Comparison of ENCODE assay signal across 13 cellular contexts in genomic region chr12:1013618-1014489, GRCh38. TPM values are rescaled to one million over a fixed set of nuclear protein-coding genes. Genes with fewer than 3 reads are reported as not detected.
DNase-seq lines count a peak whose midpoint lies in the region; ATAC-seq and TF ChIP-seq lines count a peak whose summit lies in the region.
"Had no signal": no experiment of that assay in that cellular context is flagged by ENCODE, and none has a peak within 500 bp of the region (broad histone marks: within the 10 kb centered on the region; RNA-seq: fewer than 3 reads in every experiment).

No MANE protein-coding gene starts in this region.

- no peak overlapping the region for H3K4me3 ChIP-seq in BJ (ENCODE audit: low read depth, low read length)
- H3K4me3 ChIP-seq in MG63: peak overlapping the region; percentile 23
- no peak overlapping the region for H3K4me3 ChIP-seq in cardiac fibroblast (replicated peaks in 1 of 2; ENCODE audit: low read depth in 2 of 2, low read length in 2 of 2)
- H3K4me3 ChIP-seq in mesodermal cell (ENCODE audit: extremely low read depth, insufficient read depth, low read length, poor library complexity, severe bottlenecking): no peak overlapping the region
- H3K4me3 ChIP-seq in effector memory CD4-positive, alpha-beta T cell (ENCODE audit: insufficient read depth, low read depth, low read length, poor library complexity, severe bottlenecking): no peak overlapping the region
- no peak overlapping the region for H3K4me3 ChIP-seq in transverse colon
- H3K4me3 ChIP-seq: testis had no signal

- H3K4me1 ChIP-seq in mesodermal cell (ENCODE audit: control insufficient read depth, insufficient read depth, low read length, poor library complexity, severe bottlenecking) (peaks cover 9% of the 10 kb centered on the region), transverse colon (peaks cover 0 to 7% (median 0%) of the 10 kb centered on the region in 4 donors)
- no peaks in the 10 kb centered on the region for H3K4me1 ChIP-seq in effector memory CD4-positive, alpha-beta T cell (ENCODE audit: control insufficient read depth, insufficient read depth, low read length, poor library complexity, severe bottlenecking)

- CTCF ChIA-PET in BJ (lab: Yijun Ruan, JAX): no interaction called here

- H3K36me3 ChIP-seq in BJ (ENCODE audit: control insufficient read depth, insufficient read depth, low read length): no peaks in the 10 kb centered on the region
- H3K36me3 ChIP-seq in MG63: peaks cover 2% of the 10 kb centered on the region; the same call in 1 of the 2 replicates
- no peaks in the 10 kb centered on the region for H3K36me3 ChIP-seq in mesodermal cell (ENCODE audit: control insufficient read depth, insufficient read depth, low read length)
- no peaks in the 10 kb centered on the region for H3K36me3 ChIP-seq in effector memory CD4-positive, alpha-beta T cell (ENCODE audit: control insufficient read depth, insufficient read depth, low read length)
- H3K36me3 ChIP-seq in transverse colon: no peaks in the 10 kb centered on the region

- H3K27ac ChIP-seq in mesodermal cell (ENCODE audit: low read depth, low read length, severe bottlenecking): peak overlapping the region; percentile 58
- H3K27ac ChIP-seq in effector memory CD4-positive, alpha-beta T cell (ENCODE audit: insufficient read depth, low read length, poor library complexity, severe bottlenecking): no peak overlapping the region
- no peak overlapping the region for H3K27ac ChIP-seq in transverse colon
- H3K27ac ChIP-seq: testis had no signal

- in situ Hi-C loops in transverse colon (cut with MboI; ENCODE audit: low pct_ligation_motif_present in 1 of 4, low pct_unique_long_range_greater_than_20kb in 1 of 4, low sequenced_read_pairs in 3 of 4): no loop called here

- no peaks in the 10 kb centered on the region for H3K9me3 ChIP-seq in MG63
- no peaks in the 10 kb centered on the region for H3K9me3 ChIP-seq in mesodermal cell (ENCODE audit: control insufficient read depth, low read length)
- no peaks in the 10 kb centered on the region for H3K9me3 ChIP-seq in effector memory CD4-positive, alpha-beta T cell (ENCODE audit: control insufficient read depth, low read length)
- no peaks in the 10 kb centered on the region for H3K9me3 ChIP-seq in transverse colon
- H3K9me3 ChIP-seq: testis had no signal

- TF ChIP-seq POLR2A in transverse colon (IDR thresholded peaks at IDR 0.05): no peak

- no peak for ATAC-seq in GM21447 (IDR thresholded peaks at IDR 0.05; ENCODE audit: unreplicated experiment)

- WGBS in mesodermal cell (ENCODE audit: insufficient coverage in 2 of 2), 2 experiments: 88 to 90% methylated on average over 4 to 7 of the region's 10 CpGs
- WGBS in transverse colon (ENCODE audit: low coverage in 1 of 2), 2 donors: 90 to 91% methylated on average over 10 of the region's 10 CpGs

- POLR2A ChIA-PET in BJ (lab: Charles Lee): no interaction called here

- H3K27me3 ChIP-seq in BJ (ENCODE audit: control insufficient read depth, insufficient read depth, low read length): no peaks in the 10 kb centered on the region
- H3K27me3 ChIP-seq in MG63: no peaks in the 10 kb centered on the region
- H3K27me3 ChIP-seq in effector memory CD4-positive, alpha-beta T cell (replicated peaks; ENCODE audit: control insufficient read depth, insufficient read depth, low read length, poor library complexity, severe bottlenecking): no peaks in the 10 kb centered on the region
- no peaks in the 10 kb centered on the region for H3K27me3 ChIP-seq in transverse colon
- H3K27me3 ChIP-seq: testis had no signal

- no peak for TF ChIP-seq CTCF in BJ (IDR thresholded peaks at IDR 0.05; ENCODE audit: insufficient read depth, low read depth, low read length)
- TF ChIP-seq CTCF in cardiac fibroblast (IDR thresholded peaks at IDR 0.05; ENCODE audit: low read depth, low read length): no peak
- TF ChIP-seq CTCF in transverse colon (IDR thresholded peaks at IDR 0.05): no peak

- TF ChIP-seq EP300 in transverse colon (IDR thresholded peaks at IDR 0.05; ENCODE audit: low read depth): no peak

- intact Hi-C loops in transverse colon (cut with DNase I; ENCODE audit: low total_unique reads): no loop called here

- DNase-seq in BJ (ENCODE audit: low read depth) (peak; percentile 33), MG63 (peak; percentile 82), cardiac fibroblast (ENCODE audit: low read depth in 2 of 2) (peak; percentile 77 to 90), transverse colon (no peak)
- DNase-seq in effector memory CD4-positive, alpha-beta T cell: no peak
- no peak for DNase-seq in stimulated activated CD4-positive, alpha-beta T cell treated with anti-CD3 and anti-CD28 coated beads, Interleukin-1b, Interleukin-23, amount 100 ng/mL, for 48 hours
- DNase-seq: activated T-cell treated with anti-CD3 and anti-CD28 coated beads, Interleukin-2, amount 50 U/mL, for 48 hours; CD4-positive, alpha-beta memory T cell; NCI-H1694 treated with DMSO at 0.1 percent for 48 hours; stimulated activated CD4-positive, alpha-beta T cell treated with anti-CD3 and anti-CD28 coated beads, Interleukin-2, amount 100 ng/mL, for 24 hours; testis had no signal

RNA-seq across cellular contexts. Expression of gene ERC1, which starts 22.8 kb away (rescaled TPM):
- 14.5 and 18.5 TPM in 2 replicates for polyA plus RNA-seq in BJ (2011; rRNA removed)
- polyA minus RNA-seq in BJ (2011; rRNA and poly(A)+ RNA removed): 50.5 and 51.7 TPM in 2 replicates
- total RNA-seq in MG63 (2014; rRNA removed; shearing (Covaris generic); ENCODE audit: low replicate concordance): 14.6 and 24.4 TPM in 2 replicates
- polyA plus RNA-seq in mesodermal cell (2013, experiment 1 of 2): 17.5 TPM
- 16.6 TPM for polyA plus RNA-seq in mesodermal cell (2013, experiment 2 of 2)
- 10 to 100 TPM; 23.5 to 74.8 (median 57.0) TPM for total RNA-seq in transverse colon

Comparison
In these comparisons a context has a peak if more than half of its experiments do, and no peak if none do; other contexts are left out.
1. DNase-seq: peak in BJ (single experiment), MG63 (single experiment) and cardiac fibroblast (2 of 2); none in effector memory CD4-positive, alpha-beta T cell (0 of 3), transverse colon (single experiment) and stimulated activated CD4-positive, alpha-beta T cell treated with anti-CD3 and anti-CD28 coated beads, Interleukin-1b, Interleukin-23, amount 100 ng/mL, for 48 hours (single experiment).